ENCODE assay signal across 26 cellular contexts in genomic region chr12:1859643-1860042, GRCh38. TPM values are rescaled to one million over a fixed set of nuclear protein-coding genes. Genes with fewer than 3 reads are reported as not detected.
DNase-seq lines count a peak whose midpoint lies in the region; ATAC-seq, FAIRE-seq and TF ChIP-seq lines count a peak whose summit lies in the region.
"Had no signal": no experiment of that assay in that cellular context is flagged by ENCODE, and none has a peak within 500 bp of the region (broad histone marks: within the 10 kb centered on the region; RNA-seq: fewer than 3 reads in every experiment).

No MANE protein-coding gene starts in this region.

- ATAC-seq in activated T-cell treated with anti-CD3 and anti-CD28 coated beads, Interleukin-2, amount 50 U/mL, for 72 hours (replicated peaks in 1 of 2), result no peak
- ATAC-seq: activated CD4-positive, alpha-beta T cell treated with anti-CD3 and anti-CD28 coated beads for 36 hours; activated CD8-positive, alpha-beta memory T cell treated with anti-CD3 and anti-CD28 coated beads, Interleukin-2, amount 10 ng/mL, durations not matched to agents 7 days and 5 days had no signal

- peak; percentile 18 for DNase-seq in activated T-cell treated with anti-CD3 and anti-CD28 coated beads, Interleukin-2, amount 50 U/mL, for 24 hours
- no peak for DNase-seq in activated T-cell treated with anti-CD3 and anti-CD28 coated beads, Interleukin-2, amount 50 U/mL, for 72 hours
- DNase-seq in RCC 7860 (ENCODE audit: low spot score) (peak; percentile 12), fibroblast of villous mesenchyme (ENCODE audit: low read depth) (peak; percentile 12), urothelium cell line (ENCODE audit: low spot score) (no peak), NOMO-1 (lab: John Stamatoyannopoulos, UW; ENCODE audit: unreplicated experiment in 2 of 2) (no peak), DMS 273 treated with DMSO at 0.1 percent for 48 hours (lab: John Stamatoyannopoulos, UW) (no peak), T-helper 2 cell (no peak)
- DNase-seq: activated CD4-positive, alpha-beta T cell treated with anti-CD3 and anti-CD28 coated beads for 36 hours; activated CD8-positive, alpha-beta memory T cell treated with anti-CD3 and anti-CD28 coated beads, Interleukin-2, amount 10 ng/mL, durations not matched to agents 7 days and 5 days; activated gamma-delta T cell; colonic mucosa; hippocampal formation; KG1; NCI-H1105; NCI-H510A treated with DMSO at 0.1 percent for 48 hours; nephron progenitor cell; testis had no signal

- no peak overlapping the region for H3K27ac Mint-ChIP-seq in activated T-cell treated with anti-CD3 and anti-CD28 coated beads, Interleukin-2, amount 50 U/mL, for 24 hours
- H3K27ac Mint-ChIP-seq in activated T-cell treated with anti-CD3 and anti-CD28 coated beads, Interleukin-2, amount 50 U/mL, for 72 hours, result no peak overlapping the region
- H3K27ac Mint-ChIP-seq: activated CD4-positive, alpha-beta T cell treated with anti-CD3 and anti-CD28 coated beads for 36 hours; activated CD8-positive, alpha-beta memory T cell treated with anti-CD3 and anti-CD28 coated beads, Interleukin-2, amount 10 ng/mL, durations not matched to agents 7 days and 5 days; mesothelial cell of epicardium; nephron progenitor cell; progenitor cell of endocrine pancreas had no signal

- no peak overlapping the region for H3K4me3 Mint-ChIP-seq in activated T-cell treated with anti-CD3 and anti-CD28 coated beads, Interleukin-2, amount 50 U/mL, for 24 hours
- H3K4me3 Mint-ChIP-seq in activated T-cell treated with anti-CD3 and anti-CD28 coated beads, Interleukin-2, amount 50 U/mL, for 72 hours, result no peak overlapping the region
- H3K4me3 Mint-ChIP-seq: activated CD4-positive, alpha-beta T cell treated with anti-CD3 and anti-CD28 coated beads for 36 hours; activated CD8-positive, alpha-beta memory T cell treated with anti-CD3 and anti-CD28 coated beads, Interleukin-2, amount 10 ng/mL, durations not matched to agents 7 days and 5 days; mesothelial cell of epicardium; nephron progenitor cell had no signal

- no peaks in the 10 kb centered on the region for H3K36me3 Mint-ChIP-seq in activated T-cell treated with anti-CD3 and anti-CD28 coated beads, Interleukin-2, amount 50 U/mL, for 24 hours (ENCODE audit: low read depth)
- H3K36me3 Mint-ChIP-seq in activated T-cell treated with anti-CD3 and anti-CD28 coated beads, Interleukin-2, amount 50 U/mL, for 72 hours (ENCODE audit: insufficient read depth in 2 of 2), result no peaks in the 10 kb centered on the region
- H3K36me3 Mint-ChIP-seq: activated CD8-positive, alpha-beta memory T cell treated with anti-CD3 and anti-CD28 coated beads, Interleukin-2, amount 10 ng/mL, durations not matched to agents 7 days and 5 days; mesothelial cell of epicardium had no signal

- H3K9me3 Mint-ChIP-seq in activated T-cell treated with anti-CD3 and anti-CD28 coated beads, Interleukin-2, amount 50 U/mL, for 24 hours, result no peaks in the 10 kb centered on the region
- H3K9me3 Mint-ChIP-seq in activated T-cell treated with anti-CD3 and anti-CD28 coated beads, Interleukin-2, amount 50 U/mL, for 72 hours, result no peaks in the 10 kb centered on the region
- H3K9me3 Mint-ChIP-seq: mesothelial cell of epicardium, nephron progenitor cell had no signal

- FAIRE-seq in RCC 7860 (lab: Jason Lieb, UNC) (no peak), urothelium cell line (lab: Jason Lieb, UNC) (peak; percentile 55)
- FAIRE-seq: A549, endometrium had no signal

- H3K4me3 ChIP-seq in fibroblast of villous mesenchyme (ENCODE audit: low read depth, low read length), result no peak overlapping the region
- H3K4me3 ChIP-seq: A549, ascending aorta, BLaER1, colonic mucosa, SK-N-MC, testis had no signal

- H3K4me1 Mint-ChIP-seq in activated T-cell treated with anti-CD3 and anti-CD28 coated beads, Interleukin-2, amount 50 U/mL, for 24 hours (ENCODE audit: low read depth), result no peaks in the 10 kb centered on the region
- H3K4me1 Mint-ChIP-seq in activated T-cell treated with anti-CD3 and anti-CD28 coated beads, Interleukin-2, amount 50 U/mL, for 72 hours (ENCODE audit: low read depth), result no peaks in the 10 kb centered on the region
- H3K4me1 Mint-ChIP-seq: activated CD4-positive, alpha-beta T cell treated with anti-CD3 and anti-CD28 coated beads for 36 hours; mesothelial cell of epicardium had no signal

- no peak for TF ChIP-seq CTCF in fibroblast of villous mesenchyme (IDR thresholded peaks at IDR 0.05; ENCODE audit: insufficient read depth, low read depth, low read length)

- H3K27me3 Mint-ChIP-seq in activated T-cell treated with anti-CD3 and anti-CD28 coated beads, Interleukin-2, amount 50 U/mL, for 24 hours, result peaks cover 10% of the 10 kb centered on the region
- no peaks in the 10 kb centered on the region for H3K27me3 Mint-ChIP-seq in activated T-cell treated with anti-CD3 and anti-CD28 coated beads, Interleukin-2, amount 50 U/mL, for 72 hours (ENCODE audit: low read depth)

RNA-seq across cellular contexts. Expression of gene LRTM2, which starts 39.3 kb away (rescaled TPM):
- under 1 TPM in 1 of 2 donors, not detected in 1; 0.14 TPM for total RNA-seq in activated T-cell treated with anti-CD3 and anti-CD28 coated beads, Interleukin-2, amount 50 U/mL, for 72 hours
- total RNA-seq in fibroblast of villous mesenchyme, result not detected in 2 replicates
- total RNA-seq: activated CD4-positive, alpha-beta T cell treated with anti-CD3 and anti-CD28 coated beads for 36 hours; activated CD8-positive, alpha-beta memory T cell treated with anti-CD3 and anti-CD28 coated beads, Interleukin-2, amount 10 ng/mL, durations not matched to agents 7 days and 5 days; ascending aorta; colonic mucosa; kidney epithelial cell had no signal

RNA-seq across cellular contexts. Expression of gene CACNA2D4, which starts 58.8 kb away (rescaled TPM):
- 1 to 10 TPM; 6.0 to 7.2 TPM for total RNA-seq in activated T-cell treated with anti-CD3 and anti-CD28 coated beads, Interleukin-2, amount 50 U/mL, for 72 hours
- 0.97 and 1.7 TPM in 2 replicates for total RNA-seq in fibroblast of villous mesenchyme
- total RNA-seq: ascending aorta had no signal

Comparison
In these comparisons a context has a peak if more than half of its experiments do, and no peak if none do; other contexts are left out.
1. DNase-seq: peak in activated T-cell treated with anti-CD3 and anti-CD28 coated beads, Interleukin-2, amount 50 U/mL, for 24 hours (single experiment), RCC 7860 (single experiment) and fibroblast of villous mesenchyme (single experiment); none in activated T-cell treated with anti-CD3 and anti-CD28 coated beads, Interleukin-2, amount 50 U/mL, for 72 hours (0 of 2), urothelium cell line (single experiment), NOMO-1 (0 of 2), DMS 273 treated with DMSO at 0.1 percent for 48 hours (single experiment) and T-helper 2 cell (0 of 5).